ENCODE assay signal across 1 cellular context in the genomic region with DNA sequence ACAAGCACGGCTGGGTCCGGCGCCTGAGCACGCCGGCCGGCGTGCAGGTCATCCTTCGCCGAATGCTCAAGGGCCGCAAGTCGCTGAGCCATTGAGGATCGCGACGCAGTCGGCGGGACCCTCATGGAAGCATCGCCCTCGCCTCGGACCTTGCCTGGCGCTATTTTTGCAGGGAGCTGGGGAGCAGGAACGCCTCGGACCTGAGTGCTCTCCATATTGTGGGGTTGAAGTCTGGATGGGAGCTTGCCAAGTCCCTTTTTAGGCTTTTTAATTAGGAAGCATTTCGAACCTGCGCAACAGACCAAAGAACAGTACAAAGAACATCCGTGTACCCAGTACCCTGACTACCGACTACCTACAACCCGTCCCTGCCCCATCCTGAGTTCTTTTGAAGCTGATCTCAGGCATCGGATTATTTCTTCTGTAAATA.
TF ChIP-seq lines count a peak whose summit lies in the region.

No MANE protein-coding gene starts in this region.

TF ChIP-seq in endothelial cell of umbilical vein, 7 proteins besides CTCF, POLR2A, EP300 and RAD21:
- TF ChIP-seq GATA2 (IDR thresholded peaks at IDR 0.05; ENCODE audit: insufficient read depth, insufficient read length, low read depth, low read length) (no peak), POLR2AphosphoS5 (IDR thresholded peaks at IDR 0.05; ENCODE audit: insufficient read depth, low read depth, low read length) (no peak), MYC (IDR thresholded peaks at IDR 0.05; ENCODE audit: low read depth, low read length) (no peak), JUN (IDR thresholded peaks at IDR 0.05; ENCODE audit: borderline replicate concordance, insufficient read depth, insufficient read length, low read depth) (no peak), EZH2 (IDR thresholded peaks at IDR 0.05; ENCODE audit: borderline replicate concordance, low read depth, low read length, severe bottlenecking) (no peak), FOS (IDR thresholded peaks at IDR 0.05; ENCODE audit: borderline replicate concordance, insufficient read depth, low read length) (no peak)
- TF ChIP-seq, protein P1, sequence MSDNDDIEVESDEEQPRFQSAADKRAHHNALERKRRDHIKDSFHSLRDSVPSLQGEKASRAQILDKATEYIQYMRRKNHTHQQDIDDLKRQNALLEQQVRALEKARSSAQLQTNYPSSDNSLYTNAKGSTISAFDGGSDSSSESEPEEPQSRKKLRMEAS (IDR thresholded peaks at IDR 0.05; ENCODE audit: insufficient read depth, insufficient read length), result no peak
